In genomic region chr2:217789736-217790181, GRCh38 we compare ENCODE assay signal across 8 cellular contexts.
DNase-seq lines count a peak whose midpoint lies in the region; ATAC-seq and TF ChIP-seq lines count a peak whose summit lies in the region.

No MANE protein-coding gene starts in this region.

- ATAC-seq in Right ventricle myocardium superior (ENCODE audit: poor library complexity) (no peak), lung (ENCODE audit: insufficient read depth, low FRiP score) (no peak)
- peak; percentile 22 to 23 for ATAC-seq in activated naive CD4-positive, alpha-beta T cell treated with anti-CD3 and anti-CD28 coated beads, Interleukin-2, amount 50 U/mL, for 72 hours

- intact Hi-C loops in Right ventricle myocardium superior (cut with DNase I) = loop anchor here (2.0 to 5.0 kb wide), 4 partner anchors 98 to 283 kb away; no protein-coding TSS in a partner anchor
- intact Hi-C loops in cardiac septum (cut with DNase I) = loop anchor here (1.0 to 5.0 kb wide), 4 partner anchors 97 to 243 kb away; no protein-coding TSS in a partner anchor
- intact Hi-C loops in uterus (cut with DNase I; ENCODE audit: low total_unique reads) = loop anchor here (5.0 kb wide), 2 partner anchors 98 to 203 kb away; no protein-coding TSS in a partner anchor

- peak overlapping the region; percentile 74 to 78 for H3K27ac Mint-ChIP-seq in activated naive CD4-positive, alpha-beta T cell treated with anti-CD3 and anti-CD28 coated beads, Interleukin-2, amount 50 U/mL, for 72 hours

- H3K27ac ChIP-seq in lung (ENCODE audit: low read depth in 1 of 2, low read length in 1 of 2) = peak overlapping the region in 1 of 2 donors; percentile 52
- H3K27ac ChIP-seq in uterus = peak overlapping the region; percentile 1 to 16

- H3K36me3 ChIP-seq in lung (ENCODE audit: control insufficient read depth in 2 of 2, insufficient read depth in 2 of 2, low read length in 2 of 2) = peaks cover 0 to 1% of the 10 kb centered on the region in 2 donors
- H3K36me3 ChIP-seq in uterus = no peaks in the 10 kb centered on the region

- H3K4me1 ChIP-seq in lung (ENCODE audit: control insufficient read depth in 2 of 2, insufficient read depth in 2 of 2, low read length in 2 of 2) = peaks cover 0 to 7% of the 10 kb centered on the region in 2 donors
- no peaks in the 10 kb centered on the region for H3K4me1 ChIP-seq in uterus

- TF ChIP-seq POLR2A in uterus (IDR thresholded peaks at IDR 0.05) = no peak
- TF ChIP-seq POLR2A in erythroblast (IDR thresholded peaks at IDR 0.05; ENCODE audit: low read length) = no peak

- H3K9me3 Mint-ChIP-seq in activated naive CD4-positive, alpha-beta T cell treated with anti-CD3 and anti-CD28 coated beads, Interleukin-2, amount 50 U/mL, for 72 hours = no peaks in the 10 kb centered on the region

- no peak for TF ChIP-seq CTCF in lung (IDR thresholded peaks at IDR 0.05; ENCODE audit: control extremely low read depth, extremely low read depth)
- no peak for TF ChIP-seq CTCF in uterus (IDR thresholded peaks at IDR 0.05)

- H3K27me3 ChIP-seq in lung (ENCODE audit: control insufficient read depth, insufficient read depth) (no peaks in the 10 kb centered on the region), uterus (no peaks in the 10 kb centered on the region)

- no peaks in the 10 kb centered on the region for H3K36me3 Mint-ChIP-seq in activated naive CD4-positive, alpha-beta T cell treated with anti-CD3 and anti-CD28 coated beads, Interleukin-2, amount 50 U/mL, for 72 hours

- H3K4me3 ChIP-seq in lung (no peak overlapping the region), uterus (no peak overlapping the region)

- DNase-seq in Right ventricle myocardium superior (peak; percentile 42), cardiac septum (ENCODE audit: low spot score) (no peak), lung (ENCODE audit: low spot score) (peak; percentile 27), uterus (no peak), NCI-H1092 treated with DMSO at 0.1 percent for 48 hours (lab: John Stamatoyannopoulos, UW) (no peak), midbrain (lab: John Stamatoyannopoulos, UW) (no peak), erythroblast (lab: John Stamatoyannopoulos, UW) (no peak)
- no peak for DNase-seq in activated naive CD4-positive, alpha-beta T cell treated with anti-CD3 and anti-CD28 coated beads, Interleukin-2, amount 50 U/mL, for 72 hours (ENCODE audit: low spot score in 2 of 2)

- no peaks in the 10 kb centered on the region for H3K9me3 ChIP-seq in lung (ENCODE audit: control insufficient read depth in 2 of 2, insufficient read depth in 1 of 2, low read length in 1 of 2)
- no peaks in the 10 kb centered on the region for H3K9me3 ChIP-seq in uterus

- 46 to 51% methylated on average over 13 of the region's 13 CpGs for WGBS in lung, 2 donors

Comparison
In these comparisons a context has a peak if more than half of its experiments do, and no peak if none do; other contexts are left out.
1. DNase-seq: peak in Right ventricle myocardium superior (single experiment) and lung (single experiment); none in cardiac septum (single experiment), activated naive CD4-positive, alpha-beta T cell treated with anti-CD3 and anti-CD28 coated beads, Interleukin-2, amount 50 U/mL, for 72 hours (0 of 2), uterus (0 of 2), NCI-H1092 treated with DMSO at 0.1 percent for 48 hours (single experiment), midbrain (single experiment) and erythroblast (0 of 2).
2. ATAC-seq: peak in activated naive CD4-positive, alpha-beta T cell treated with anti-CD3 and anti-CD28 coated beads, Interleukin-2, amount 50 U/mL, for 72 hours (2 of 2); none in Right ventricle myocardium superior (single experiment) and lung (single experiment).